In genomic region chr17:75917443-75918111, GRCh38 we compare ENCODE assay signal across 29 cellular contexts. TPM values are rescaled to one million over a fixed set of nuclear protein-coding genes. Genes with fewer than 3 reads are reported as not detected.
DNase-seq lines count a peak whose midpoint lies in the region; FAIRE-seq and TF ChIP-seq lines count a peak whose summit lies in the region.
"Had no signal": no experiment of that assay in that cellular context is flagged by ENCODE, and none has a peak within 500 bp of the region (broad histone marks: within the 10 kb centered on the region; RNA-seq: fewer than 3 reads in every experiment).

No MANE protein-coding gene starts in this region.

- peak overlapping the region; percentile 55 for H3K27ac Mint-ChIP-seq in astrocyte (ENCODE audit: unreplicated experiment)
- H3K27ac Mint-ChIP-seq in nephron = peak overlapping the region in 2 of 3 experiments; percentile 6 to 74
- H3K27ac Mint-ChIP-seq: WTC11 had no signal

- H3K4me1 ChIP-seq in astrocyte (ENCODE audit: insufficient read depth, low read length) = no peaks in the 10 kb centered on the region
- H3K4me1 ChIP-seq in BE2C = no peaks in the 10 kb centered on the region
- H3K4me1 ChIP-seq: breast epithelium, upper lobe of right lung had no signal

- H3K4me3 Mint-ChIP-seq in astrocyte (ENCODE audit: unreplicated experiment) = no peak overlapping the region
- H3K4me3 Mint-ChIP-seq in nephron = no peak overlapping the region
- H3K4me3 Mint-ChIP-seq: natural killer cell, WTC11 had no signal

- H3K79me2 ChIP-seq in astrocyte (ENCODE audit: insufficient read depth, low read length) = no peaks in the 10 kb centered on the region

- H3K4me1 Mint-ChIP-seq in astrocyte (ENCODE audit: low read depth, unreplicated experiment) (no peaks in the 10 kb centered on the region), nephron (peaks cover 5% of the 10 kb centered on the region)
- H3K4me1 Mint-ChIP-seq: WTC11 had no signal

- no peaks in the 10 kb centered on the region for H3K9me3 ChIP-seq in astrocyte (ENCODE audit: insufficient read depth, low read depth, low read length)
- no peaks in the 10 kb centered on the region for H3K9me3 ChIP-seq in BE2C
- H3K9me3 ChIP-seq: breast epithelium, mucosa of descending colon, upper lobe of right lung had no signal

- no peaks in the 10 kb centered on the region for H4K20me1 ChIP-seq in astrocyte (ENCODE audit: insufficient read depth, low read length)

- H3K27me3 Mint-ChIP-seq in astrocyte (ENCODE audit: low read depth, unreplicated experiment) (peaks cover 10% of the 10 kb centered on the region), nephron (ENCODE audit: low read depth) (no peaks in the 10 kb centered on the region)

- no peak overlapping the region for H3K27ac ChIP-seq in astrocyte (ENCODE audit: low read depth, low read length)
- H3K27ac ChIP-seq: breast epithelium, skin epidermis, upper lobe of right lung had no signal

- no peak for FAIRE-seq in astrocyte (lab: Jason Lieb, UNC)
- FAIRE-seq: GM12891 had no signal

- no peak overlapping the region for H3K4me3 ChIP-seq in astrocyte (ENCODE audit: insufficient read depth, low read depth, low read length)
- no peak overlapping the region for H3K4me3 ChIP-seq in BE2C (ENCODE audit: low read depth, low read length)
- H3K4me3 ChIP-seq: breast epithelium, mucosa of descending colon, skin epidermis, upper lobe of right lung had no signal

- no peak overlapping the region for H3K4me2 ChIP-seq in astrocyte (ENCODE audit: low read length)

- H3K36me3 Mint-ChIP-seq in astrocyte (ENCODE audit: low read depth, unreplicated experiment) (peaks cover 13% of the 10 kb centered on the region), nephron (ENCODE audit: low read depth) (peaks cover 4% of the 10 kb centered on the region)
- H3K36me3 Mint-ChIP-seq: natural killer cell had no signal

- H3K36me3 ChIP-seq in astrocyte (ENCODE audit: insufficient read depth, low read length) (no peaks in the 10 kb centered on the region), BE2C (no peaks in the 10 kb centered on the region)
- H3K36me3 ChIP-seq: breast epithelium, upper lobe of right lung had no signal

- H3K27me3 ChIP-seq in astrocyte (ENCODE audit: insufficient read depth, low read length) (no peaks in the 10 kb centered on the region), BE2C (no peaks in the 10 kb centered on the region)
- H3K27me3 ChIP-seq: breast epithelium, upper lobe of right lung had no signal

- no peak overlapping the region for H3K9ac ChIP-seq in astrocyte (ENCODE audit: low read length)

- TF ChIP-seq CTCF in astrocyte (IDR thresholded peaks at IDR 0.05; ENCODE audit: insufficient read depth, low read depth, low read length) (no peak), nephron (IDR thresholded peaks at IDR 0.05; ENCODE audit: unreplicated experiment in 3 of 3) (no peak), BE2C (IDR thresholded peaks at IDR 0.05; ENCODE audit: low read depth, low read length) (no peak)

- H3K9me3 Mint-ChIP-seq in astrocyte (ENCODE audit: unreplicated experiment) = no peaks in the 10 kb centered on the region
- H3K9me3 Mint-ChIP-seq in nephron = no peaks in the 10 kb centered on the region
- H3K9me3 Mint-ChIP-seq: natural killer cell, WTC11 had no signal

- H2AFZ ChIP-seq in astrocyte (ENCODE audit: low read depth, low read length) = no peak overlapping the region

- DNase-seq in NCI-H524 (lab: John Stamatoyannopoulos, UW) (peak; percentile 56), NCI-H524 treated with DMSO at 0.1 percent for 48 hours (lab: John Stamatoyannopoulos, UW) (no peak), COLO668 (lab: John Stamatoyannopoulos, UW; ENCODE audit: unreplicated experiment) (peak; percentile 11), astrocyte (ENCODE audit: low read depth) (no peak), D341Med (ENCODE audit: low spot score) (no peak), NCI-H69 (lab: John Stamatoyannopoulos, UW) (no peak), BE2C (no peak)
- DNase-seq: 8988T; activated CD4-positive, alpha-beta T cell treated with anti-CD3 and anti-CD28 coated beads, Interleukin-2, amount 50 U/mL, for 1 hour; activated CD8-positive, alpha-beta memory T cell treated with anti-CD3 and anti-CD28 coated beads, Interleukin-2, amount 50 U/mL, for 4 hours; activated naive CD4-positive, alpha-beta T cell treated with Interleukin-2 at 50 U/mL for 16 hours; amygdala; HCEC 1CT; hippocampal formation; left cardiac atrium; mammary epithelial cell; mucosa of descending colon; MV-4-11; natural killer cell; NCI-H146; NCI-H82; stimulated activated naive CD4-positive, alpha-beta T cell; SW 1271; upper lobe of right lung had no signal

RNA-seq across cellular contexts. Expression of gene MRPL38, which starts 12.9 kb away (rescaled TPM):
- total RNA-seq in astrocyte = 58.9 and 65.6 TPM in 2 replicates
- 342 TPM for polyA plus RNA-seq in BE2C (2012; ENCODE audit: insufficient read depth, insufficient read length, low read depth)

RNA-seq across cellular contexts. Expression of gene TRIM65, which starts 20.8 kb away (rescaled TPM):
- 15.4 and 20.1 TPM in 2 replicates for total RNA-seq in astrocyte
- polyA plus RNA-seq in BE2C (2012; ENCODE audit: insufficient read depth, insufficient read length, low read depth) = 34.1 TPM

RNA-seq across cellular contexts. Expression of gene FBF1, which starts 23.3 kb away (rescaled TPM):
- 5.1 and 5.2 TPM in 2 replicates for total RNA-seq in astrocyte
- polyA plus RNA-seq in BE2C (2012; ENCODE audit: insufficient read depth, insufficient read length, low read depth) = 3.9 TPM

RNA-seq across cellular contexts. Expression of gene TRIM47, which starts 39.2 kb away (rescaled TPM):
- 5.6 and 5.9 TPM in 2 replicates for total RNA-seq in astrocyte
- 35.9 TPM for polyA plus RNA-seq in BE2C (2012; ENCODE audit: insufficient read depth, insufficient read length, low read depth)

Comparison
In these comparisons a context has a peak if more than half of its experiments do, and no peak if none do; other contexts are left out.
1. DNase-seq: peak in NCI-H524 (2 of 2) and COLO668 (single experiment); none in NCI-H524 treated with DMSO at 0.1 percent for 48 hours (single experiment), astrocyte (single experiment), D341Med (single experiment), NCI-H69 (single experiment) and BE2C (single experiment).